Comparison of ENCODE assay signal across 16 cellular contexts in genomic region chr11:60528465-60528864, GRCh38.
"Had no signal": no experiment of that assay in that cellular context is flagged by ENCODE, and none has a peak within 500 bp of the region (broad histone marks: within the 10 kb centered on the region; RNA-seq: fewer than 3 reads in every experiment).

No MANE protein-coding gene starts in this region.

- H3K36me3 ChIP-seq: brain microvascular endothelial cell, left lung, ovary, spleen, stomach, thoracic aorta had no signal

- ATAC-seq: activated CD8-positive, alpha-beta T cell treated with anti-CD3 and anti-CD28 coated beads, Interleukin-2, amount 10 ng/mL, durations not matched to agents 7 days and 5 days; left lung; sciatic nerve had no signal

- H3K27ac ChIP-seq: brain microvascular endothelial cell, left lung, ovary, spleen, stomach, thoracic aorta had no signal

- H3K4me1 ChIP-seq: left lung, stomach had no signal

- H3K27me3 ChIP-seq: brain microvascular endothelial cell, left lung, ovary, spleen, stomach had no signal

- H3K4me3 ChIP-seq: left lung, ovary, spleen, stomach, thoracic aorta had no signal

- DNase-seq: activated CD4-positive, alpha-beta T cell treated with anti-CD3 and anti-CD28 coated beads, Interleukin-2, amount 10 ng/mL, durations not matched to agents 24 days and 14 days; activated CD4-positive, CD25-positive, alpha-beta regulatory T cell; activated CD8-positive, alpha-beta T cell treated with anti-CD3 and anti-CD28 coated beads, Interleukin-2, amount 10 ng/mL, durations not matched to agents 7 days and 5 days; activated naive CD4-positive, alpha-beta T cell; brain microvascular endothelial cell; cerebellar nuclear complex; effector CD8-positive, alpha-beta T cell; foreskin fibroblast; left lung; mammary epithelial cell; naive thymus-derived CD4-positive, alpha-beta T cell; ovary; spleen; stomach had no signal

- H3K9me3 ChIP-seq: left lung, ovary, spleen, stomach, thoracic aorta had no signal
